ENCODE assay signal across 1 cellular context in the genomic region with DNA sequence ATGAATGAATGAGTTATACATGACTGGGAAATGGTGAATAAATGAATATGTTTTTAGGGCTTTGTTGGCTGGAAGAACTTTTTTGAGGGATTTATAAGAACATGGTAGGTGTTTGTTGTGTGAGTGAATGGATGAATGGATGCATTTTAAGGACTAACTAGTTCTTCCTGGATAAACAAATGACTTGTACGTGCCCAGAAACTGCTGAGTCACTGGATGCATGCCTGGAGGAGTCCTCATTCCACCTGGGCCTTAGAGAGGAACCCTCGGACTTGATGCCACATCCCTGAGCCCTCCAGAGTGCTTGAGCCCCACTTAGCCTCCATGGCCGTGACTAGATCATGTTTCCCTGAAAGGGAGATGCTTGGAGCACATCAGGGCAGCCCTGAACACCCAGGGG.
TF ChIP-seq lines count a peak whose summit lies in the region.

No MANE protein-coding gene starts in this region.

TF ChIP-seq in endothelial cell of umbilical vein, 7 proteins besides CTCF, POLR2A, EP300 and RAD21 (continued from another document):
- TF ChIP-seq MAX (IDR thresholded peaks at IDR 0.05; ENCODE audit: insufficient read depth, insufficient read length) (no peak), FOS (IDR thresholded peaks at IDR 0.05; ENCODE audit: borderline replicate concordance, insufficient read depth, low read length) (no peak), GATA2 (IDR thresholded peaks at IDR 0.05; ENCODE audit: insufficient read depth, insufficient read length, low read depth, low read length) (no peak), POLR2AphosphoS5 (IDR thresholded peaks at IDR 0.05; ENCODE audit: insufficient read depth, low read depth, low read length) (no peak)
TF ChIP-seq in endothelial cell of umbilical vein: peak in this region for 0.
